ENCODE assay signal across 9 cellular contexts in the genomic region with DNA sequence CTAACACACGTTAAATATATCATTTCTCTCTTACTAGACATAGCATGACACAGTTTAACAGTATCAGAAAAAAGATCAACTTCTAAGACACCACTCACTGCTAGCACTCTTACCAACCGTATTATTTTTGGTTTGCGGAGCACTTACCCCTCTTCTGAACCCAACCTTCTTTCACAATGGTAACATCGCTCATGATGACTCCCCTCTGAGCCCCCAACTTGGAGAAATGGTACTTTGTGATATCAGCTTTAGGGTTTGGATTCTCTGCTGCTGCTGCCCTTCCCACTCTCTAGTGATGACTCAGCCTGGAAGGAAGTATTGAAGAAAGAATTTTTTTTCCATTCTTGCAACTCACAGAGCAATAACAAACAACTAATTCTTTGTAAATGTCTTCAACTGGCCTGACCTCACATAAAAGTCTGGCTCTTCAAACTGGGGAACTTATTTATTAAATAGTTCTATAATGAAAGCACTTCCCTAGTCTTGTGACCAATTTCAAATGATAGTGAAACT. TPM values are rescaled to one million over a fixed set of nuclear protein-coding genes. Genes with fewer than 3 reads are reported as not detected.
A peak's percentile ranks its signal among the peaks of the same experiment; 100 is the strongest.
DNase-seq lines count a peak whose midpoint lies in the region; ATAC-seq and TF ChIP-seq lines count a peak whose summit lies in the region.
"Had no signal": no experiment of that assay in that cellular context is flagged by ENCODE, and none has a peak within 500 bp of the region (broad histone marks: within the 10 kb centered on the region; RNA-seq: fewer than 3 reads in every experiment).

No MANE protein-coding gene starts in this region.

- no peaks in the 10 kb centered on the region for H3K27me3 ChIP-seq in right atrium auricular region
- no peaks in the 10 kb centered on the region for H3K27me3 ChIP-seq in thoracic aorta (replicated peaks; ENCODE audit: insufficient read depth)
- H3K27me3 ChIP-seq: BE2C had no signal

- H3K4me3 ChIP-seq in right atrium auricular region (no peak overlapping the region), thoracic aorta (peak overlapping the region; percentile 27)

- in situ Hi-C loops in G401 (cut with HindIII; ENCODE audit: low sequenced_read_pairs), result no loop called here

- H3K36me3 ChIP-seq in right atrium auricular region (no peaks in the 10 kb centered on the region), thoracic aorta (no peaks in the 10 kb centered on the region)
- H3K36me3 ChIP-seq: BE2C had no signal

- H3K4me1 ChIP-seq in right atrium auricular region (peaks cover 0 to 15% of the 10 kb centered on the region in 2 donors), thoracic aorta (ENCODE audit: control insufficient read depth in 1 of 2, low read depth in 2 of 2) (peaks cover 29 to 30% of the 10 kb centered on the region in 2 donors)
- H3K4me1 ChIP-seq: BE2C had no signal

- H3K27ac ChIP-seq in right atrium auricular region (peak overlapping the region; percentile 26 to 46), thoracic aorta (peak overlapping the region in 1 of 2 donors; percentile 44)

- peak; percentile 43 to 70 for ATAC-seq in activated naive CD4-positive, alpha-beta T cell treated with anti-CD3 and anti-CD28 coated beads, Interleukin-2, amount 50 U/mL, for 72 hours
- ATAC-seq in thoracic aorta (ENCODE audit: insufficient number of reproducible peaks, low FRiP score, low read depth) (peak; percentile 69), GM19452 (IDR thresholded peaks at IDR 0.05; ENCODE audit: unreplicated experiment) (no peak)

- H3K27ac Mint-ChIP-seq in activated naive CD4-positive, alpha-beta T cell treated with anti-CD3 and anti-CD28 coated beads, Interleukin-2, amount 50 U/mL, for 72 hours, result peak overlapping the region; percentile 46 to 91

- TF ChIP-seq CTCF in right atrium auricular region (IDR thresholded peaks at IDR 0.05) (no peak), thoracic aorta (IDR thresholded peaks at IDR 0.05) (no peak)

- H3K9me3 ChIP-seq in right atrium auricular region, result no peaks in the 10 kb centered on the region
- no peaks in the 10 kb centered on the region for H3K9me3 ChIP-seq in thoracic aorta
- H3K9me3 ChIP-seq: BE2C had no signal

- peak; percentile 27 to 32 for DNase-seq in activated CD4-positive, alpha-beta T cell treated with anti-CD3 and anti-CD28 coated beads for 4 hours
- DNase-seq in activated CD4-positive, alpha-beta T cell treated with anti-CD3 and anti-CD28 coated beads for 48 hours, result no peak
- DNase-seq in activated naive CD4-positive, alpha-beta T cell treated with anti-CD3 and anti-CD28 coated beads, Interleukin-2, amount 50 U/mL, for 72 hours (ENCODE audit: low spot score in 2 of 2), result no peak
- DNase-seq in right atrium auricular region (ENCODE audit: low spot score) (no peak), thoracic aorta (ENCODE audit: low spot score) (no peak), G401 (ENCODE audit: low spot score) (no peak), islet precursor cell (no peak)
- DNase-seq: BE2C had no signal

- peaks cover 0 to 10% of the 10 kb centered on the region in 2 donors for H3K36me3 Mint-ChIP-seq in activated naive CD4-positive, alpha-beta T cell treated with anti-CD3 and anti-CD28 coated beads, Interleukin-2, amount 50 U/mL, for 72 hours

- H3K9me3 Mint-ChIP-seq in activated naive CD4-positive, alpha-beta T cell treated with anti-CD3 and anti-CD28 coated beads, Interleukin-2, amount 50 U/mL, for 72 hours, result peaks cover 0 to 4% of the 10 kb centered on the region in 2 donors

RNA-seq across cellular contexts. Expression of a gene that starts 7.0 kb away (rescaled TPM):
- total RNA-seq in activated naive CD4-positive, alpha-beta T cell treated with anti-CD3 and anti-CD28 coated beads, Interleukin-2, amount 50 U/mL, for 72 hours, result 10 to 100 TPM; 24.9 to 37.3 TPM
- total RNA-seq in right atrium auricular region (10 to 100 TPM; 13.6 to 31.2 TPM), thoracic aorta (10 to 100 TPM; 46.0 to 85.8 TPM)
- total RNA-seq in G401 (2014; rRNA removed; shearing (Covaris generic)), result 8.5 and 9.5 TPM in 2 replicates

Comparison
In these comparisons a context has a peak if more than half of its experiments do, and no peak if none do; other contexts are left out.
1. DNase-seq: peak in activated CD4-positive, alpha-beta T cell treated with anti-CD3 and anti-CD28 coated beads for 4 hours (2 of 2); none in activated CD4-positive, alpha-beta T cell treated with anti-CD3 and anti-CD28 coated beads for 48 hours (single experiment), activated naive CD4-positive, alpha-beta T cell treated with anti-CD3 and anti-CD28 coated beads, Interleukin-2, amount 50 U/mL, for 72 hours (0 of 2), right atrium auricular region (single experiment), thoracic aorta (single experiment), G401 (single experiment) and islet precursor cell (single experiment).